ENCODE assay signal across 9 cellular contexts in genomic region chr19:54481326-54481930, GRCh38. TPM values are rescaled to one million over a fixed set of nuclear protein-coding genes. Genes with fewer than 3 reads are reported as not detected.
DNase-seq lines count a peak whose midpoint lies in the region; ATAC-seq and TF ChIP-seq lines count a peak whose summit lies in the region.
"Had no signal": no experiment of that assay in that cellular context is flagged by ENCODE, and none has a peak within 500 bp of the region (broad histone marks: within the 10 kb centered on the region; RNA-seq: fewer than 3 reads in every experiment).

No MANE protein-coding gene starts in this region.

- intact Hi-C loops in CD4-positive, alpha-beta T cell (cut with DNase I, micrococcal nuclease): no loop called here

- no peaks in the 10 kb centered on the region for H3K9me2 ChIP-seq in hepatocyte (replicated peaks; ENCODE audit: insufficient read depth)

- H3K79me2 ChIP-seq in hepatocyte: no peaks in the 10 kb centered on the region
- no peaks in the 10 kb centered on the region for H3K79me2 ChIP-seq in smooth muscle cell (ENCODE audit: low read depth)

- peaks cover 5% of the 10 kb centered on the region for H3K4me1 Mint-ChIP-seq in CD4-positive, alpha-beta T cell (ENCODE audit: low read depth)

- H3K36me3 ChIP-seq in hepatocyte (replicated peaks; ENCODE audit: insufficient read depth, low read depth): no peaks in the 10 kb centered on the region
- H3K36me3 ChIP-seq in smooth muscle cell (ENCODE audit: low read depth): no peaks in the 10 kb centered on the region
- H3K36me3 ChIP-seq: SJSA1 had no signal

- H3K4me2 ChIP-seq in hepatocyte: peak overlapping the region; percentile 53
- no peak overlapping the region for H3K4me2 ChIP-seq in smooth muscle cell

- peak in 2 of 10 experiments; percentile 22 to 32 for DNase-seq in CD4-positive, alpha-beta T cell
- peak; percentile 66 for DNase-seq in GM13977 (ENCODE audit: low spot score)
- peak; percentile 71 for DNase-seq in NCI-H748 (lab: John Stamatoyannopoulos, UW; ENCODE audit: unreplicated experiment)
- DNase-seq in activated naive CD4-positive, alpha-beta T cell treated with anti-CD3 and anti-CD28 coated beads, Interleukin-2, amount 50 U/mL, for 72 hours (ENCODE audit: low spot score in 2 of 2): peak in 1 of 2 donors; percentile 57
- DNase-seq in hepatocyte (ENCODE audit: low spot score): peak; percentile 79
- no peak for DNase-seq in smooth muscle cell (lab: John Stamatoyannopoulos, UW; ENCODE audit: unreplicated experiment)
- DNase-seq in HK-2 (ENCODE audit: unreplicated experiment): no peak

- no peak overlapping the region for H2AFZ ChIP-seq in hepatocyte
- no peak overlapping the region for H2AFZ ChIP-seq in smooth muscle cell (ENCODE audit: low read depth)

- H3K4me3 Mint-ChIP-seq in CD4-positive, alpha-beta T cell: no peak overlapping the region

- POLR2A ChIA-PET in CD4-positive, alpha-beta T cell (lab: Charles Lee): interaction anchor here (0.6 kb wide), 1 partner anchor 331 kb away, joined by 3 read pairs; no protein-coding TSS in a partner anchor

- no peak overlapping the region for H3K4me3 ChIP-seq in hepatocyte
- no peak overlapping the region for H3K4me3 ChIP-seq in smooth muscle cell
- H3K4me3 ChIP-seq: SJSA1 had no signal

- H3K36me3 Mint-ChIP-seq in CD4-positive, alpha-beta T cell (ENCODE audit: low read depth): no peaks in the 10 kb centered on the region
- no peaks in the 10 kb centered on the region for H3K36me3 Mint-ChIP-seq in activated naive CD4-positive, alpha-beta T cell treated with anti-CD3 and anti-CD28 coated beads, Interleukin-2, amount 50 U/mL, for 72 hours

- H3K4me1 ChIP-seq in hepatocyte (ENCODE audit: insufficient read depth) (no peaks in the 10 kb centered on the region), smooth muscle cell (ENCODE audit: low read depth) (no peaks in the 10 kb centered on the region)
- H3K4me1 ChIP-seq: SJSA1 had no signal

- H3K27me3 Mint-ChIP-seq in CD4-positive, alpha-beta T cell: peaks cover 47% of the 10 kb centered on the region

- ATAC-seq in CD4-positive, alpha-beta T cell (ENCODE audit: poor library complexity): peak; percentile 63
- ATAC-seq in activated naive CD4-positive, alpha-beta T cell treated with anti-CD3 and anti-CD28 coated beads, Interleukin-2, amount 50 U/mL, for 72 hours: peak; percentile 45 to 59
- no peak for ATAC-seq in GM19328 (IDR thresholded peaks at IDR 0.05; ENCODE audit: unreplicated experiment)

- H3K27me3 ChIP-seq in CD4-positive, alpha-beta T cell (ENCODE audit: control insufficient read depth, insufficient read depth, low read length): peaks cover 8% of the 10 kb centered on the region
- H3K27me3 ChIP-seq in hepatocyte: no peaks in the 10 kb centered on the region
- no peaks in the 10 kb centered on the region for H3K27me3 ChIP-seq in smooth muscle cell (ENCODE audit: low read depth)
- H3K27me3 ChIP-seq: SJSA1 had no signal

- no peak overlapping the region for H3K27ac Mint-ChIP-seq in CD4-positive, alpha-beta T cell
- no peak overlapping the region for H3K27ac Mint-ChIP-seq in activated naive CD4-positive, alpha-beta T cell treated with anti-CD3 and anti-CD28 coated beads, Interleukin-2, amount 50 U/mL, for 72 hours

- 19% methylated on average over 16 of the region's 16 CpGs for WGBS in hepatocyte (ENCODE audit: low lambda C conversion rate, missing lambda C conversion rate)
- WGBS in smooth muscle cell (ENCODE audit: low lambda C conversion rate): 23% methylated on average over 16 of the region's 16 CpGs

- in situ Hi-C loops in GM13977 (cut with MboI; ENCODE audit: low pct_unique_long_range_greater_than_20kb, low sequenced_read_pairs, unreplicated experiment): loop anchor here (10.0 to 25.0 kb wide), 2 partner anchors 173 to 431 kb away; partner anchors contain the start of gene NCR1

- H3K9ac ChIP-seq in smooth muscle cell (ENCODE audit: low read depth): no peak overlapping the region

- peak; percentile 79 for TF ChIP-seq CTCF in CD4-positive, alpha-beta T cell (IDR thresholded peaks at IDR 0.05)
- TF ChIP-seq CTCF in GM13977 (IDR thresholded peaks at IDR 0.05; ENCODE audit: extremely low read depth, insufficient read depth, missing control alignments) (peak; percentile 78), hepatocyte (IDR thresholded peaks at IDR 0.05; ENCODE audit: poor library complexity) (peak; percentile 75), smooth muscle cell (IDR thresholded peaks at IDR 0.05; ENCODE audit: borderline replicate concordance, insufficient read depth, poor library complexity, severe bottlenecking) (peak; percentile 61)

- H3K9me3 Mint-ChIP-seq in CD4-positive, alpha-beta T cell: no peaks in the 10 kb centered on the region
- H3K9me3 Mint-ChIP-seq in activated naive CD4-positive, alpha-beta T cell treated with anti-CD3 and anti-CD28 coated beads, Interleukin-2, amount 50 U/mL, for 72 hours: no peaks in the 10 kb centered on the region

- H3K9me3 ChIP-seq in CD4-positive, alpha-beta T cell (ENCODE audit: control insufficient read depth, low read length): no peaks in the 10 kb centered on the region
- H3K9me3 ChIP-seq in hepatocyte (ENCODE audit: low read depth) (no peaks in the 10 kb centered on the region), smooth muscle cell (replicated peaks; ENCODE audit: low read depth) (no peaks in the 10 kb centered on the region)
- H3K9me3 ChIP-seq: SJSA1 had no signal

- no peaks in the 10 kb centered on the region for H3F3A ChIP-seq in smooth muscle cell (ENCODE audit: low read depth)

- no peak overlapping the region for H3K27ac ChIP-seq in CD4-positive, alpha-beta T cell (ENCODE audit: low read depth, low read length)
- H3K27ac ChIP-seq in hepatocyte: no peak overlapping the region
- no peak overlapping the region for H3K27ac ChIP-seq in smooth muscle cell (ENCODE audit: low read depth)
- H3K27ac ChIP-seq: SJSA1 had no signal

- H4K20me1 ChIP-seq in hepatocyte (ENCODE audit: insufficient read depth, poor library complexity, severe bottlenecking): no peaks in the 10 kb centered on the region
- H4K20me1 ChIP-seq in smooth muscle cell (ENCODE audit: low read depth): no peaks in the 10 kb centered on the region

- CTCF ChIA-PET in CD4-positive, alpha-beta T cell (lab: Charles Lee): interaction anchor here (0.9 kb wide), 1 partner anchor 12 kb away, joined by 3 read pairs; no protein-coding TSS in a partner anchor

RNA-seq across cellular contexts. Expression of gene CDC42EP5, which starts 8.3 kb away (rescaled TPM):
- total RNA-seq in CD4-positive, alpha-beta T cell: not detected
- not detected for total RNA-seq in activated naive CD4-positive, alpha-beta T cell treated with anti-CD3 and anti-CD28 coated beads, Interleukin-2, amount 50 U/mL, for 72 hours
- total RNA-seq in hepatocyte: 43.1 and 46.8 TPM in 2 replicates
- 71.2 and 71.5 TPM in 2 replicates for polyA plus RNA-seq in hepatocyte
- 33.6 and 74.0 TPM in 2 replicates for total RNA-seq in smooth muscle cell
- polyA plus RNA-seq in smooth muscle cell: 94.1 and 99.8 TPM in 2 replicates

RNA-seq across cellular contexts. Expression of gene LENG9, which starts 17.9 kb away (rescaled TPM):
- 1 to 10 TPM; 2.8 to 2.9 TPM for total RNA-seq in CD4-positive, alpha-beta T cell
- total RNA-seq in activated naive CD4-positive, alpha-beta T cell treated with anti-CD3 and anti-CD28 coated beads, Interleukin-2, amount 50 U/mL, for 72 hours: 1 to 10 TPM; 2.5 to 5.8 TPM
- total RNA-seq in hepatocyte (3.1 and 7.9 TPM in 2 replicates), smooth muscle cell (1.7 and 4.1 TPM in 2 replicates)
- polyA plus RNA-seq in hepatocyte (0.59 and 1.00 TPM in 2 replicates), smooth muscle cell (0.57 and 1.3 TPM in 2 replicates)

RNA-seq across cellular contexts. Expression of gene LAIR2, which starts 21.2 kb away (rescaled TPM):
- total RNA-seq in CD4-positive, alpha-beta T cell: 1 to 10 TPM in 1 of 2 experiments, not detected in 1; 1.2 TPM
- 1 to 10 TPM; 1.7 to 8.4 TPM for total RNA-seq in activated naive CD4-positive, alpha-beta T cell treated with anti-CD3 and anti-CD28 coated beads, Interleukin-2, amount 50 U/mL, for 72 hours
- total RNA-seq in hepatocyte: not detected in 2 replicates
- polyA plus RNA-seq in hepatocyte: not detected in 2 replicates
- total RNA-seq in smooth muscle cell: not detected in 2 replicates
- polyA plus RNA-seq in smooth muscle cell: not detected in 2 replicates
- total RNA-seq: SJSA1 had no signal

RNA-seq across cellular contexts. Expression of gene LENG8, which starts 32.4 kb away (rescaled TPM):
- total RNA-seq in CD4-positive, alpha-beta T cell: 100 to 1,000 TPM; 610 to 639 TPM
- 100 to 1,000 TPM; 191 to 205 TPM for total RNA-seq in activated naive CD4-positive, alpha-beta T cell treated with anti-CD3 and anti-CD28 coated beads, Interleukin-2, amount 50 U/mL, for 72 hours
- total RNA-seq in hepatocyte (36.6 and 40.9 TPM in 2 replicates), smooth muscle cell (32.9 and 39.2 TPM in 2 replicates)
- polyA plus RNA-seq in hepatocyte (54.0 and 69.7 TPM in 2 replicates), smooth muscle cell (27.6 and 60.1 TPM in 2 replicates)

Comparison
In these comparisons a context has a peak if more than half of its experiments do, and no peak if none do; other contexts are left out.
1. DNase-seq: peak in GM13977 (single experiment), NCI-H748 (single experiment) and hepatocyte (single experiment); none in smooth muscle cell (single experiment) and HK-2 (single experiment).
2. RNA of gene CDC42EP5, which starts 8.3 kb away (total RNA-seq): 43.1 to 46.8 TPM in hepatocyte and 33.6 to 74.0 TPM in smooth muscle cell; not detected in CD4-positive, alpha-beta T cell and not detected in activated naive CD4-positive, alpha-beta T cell treated with anti-CD3 and anti-CD28 coated beads, Interleukin-2, amount 50 U/mL, for 72 hours; every median in the first group is over 10 times any median in the second.
3. Peak in every context shown above with its lines, with median percentiles within 50 percentile points of each other: CTCF ChIP-seq.